Comparison of ENCODE assay signal across 2 cellular contexts in genomic region chr3:5388091-5388490, GRCh38.
TF ChIP-seq lines count a peak whose summit lies in the region.

No MANE protein-coding gene starts in this region.

TF ChIP-seq in HCT116, 20 proteins besides CTCF, POLR2A, EP300 and RAD21 (continued from another document):
- TF ChIP-seq, protein P1, sequence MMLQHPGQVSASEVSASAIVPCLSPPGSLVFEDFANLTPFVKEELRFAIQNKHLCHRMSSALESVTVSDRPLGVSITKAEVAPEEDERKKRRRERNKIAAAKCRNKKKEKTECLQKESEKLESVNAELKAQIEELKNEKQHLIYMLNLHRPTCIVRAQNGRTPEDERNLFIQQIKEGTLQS (IDR thresholded peaks at IDR 0.05), result no peak
- TF ChIP-seq SP1 (IDR thresholded peaks at IDR 0.05; ENCODE audit: low read depth), result no peak
- no peak for TF ChIP-seq ELF1 (IDR thresholded peaks at IDR 0.05; ENCODE audit: borderline replicate concordance, low read depth)

TF ChIP-seq in SK-N-SH treated with all-trans-retinoic acid at 6 μM for 48 hours, 23 proteins besides CTCF, POLR2A, EP300 and RAD21 (continued from another document):
- TF ChIP-seq BACH2 (CRISPR knock-in tag; IDR thresholded peaks at IDR 0.05; ENCODE audit: borderline replicate concordance) (no peak), CSDC2 (CRISPR knock-in tag; IDR thresholded peaks at IDR 0.05) (no peak), ESRRG (CRISPR knock-in tag; IDR thresholded peaks at IDR 0.05) (no peak)
TF ChIP-seq in SK-N-SH treated with all-trans-retinoic acid at 6 μM for 48 hours: peak in this region for 0.
